Comparison of ENCODE assay signal across 8 cellular contexts in genomic region chr4:82293304-82293703, GRCh38.
DNase-seq lines count a peak whose midpoint lies in the region; ATAC-seq and TF ChIP-seq lines count a peak whose summit lies in the region.

No MANE protein-coding gene starts in this region.

- no peak overlapping the region for H3K9ac ChIP-seq in MM.1S (ENCODE audit: low read length)
- no peak overlapping the region for H3K9ac ChIP-seq in mesenchymal stem cell (ENCODE audit: low read length)

- no peak overlapping the region for H3K14ac ChIP-seq in mesenchymal stem cell (ENCODE audit: low read length in 2 of 2)

- H3K4ac ChIP-seq in mesenchymal stem cell (ENCODE audit: low read depth in 1 of 2, low read length in 2 of 2), result no peak overlapping the region

- no peak overlapping the region for H4K8ac ChIP-seq in mesenchymal stem cell (ENCODE audit: low read length)

- no peak for TF ChIP-seq CTCF in MM.1S (IDR thresholded peaks at IDR 0.05; ENCODE audit: low read length)
- TF ChIP-seq CTCF in gastroesophageal sphincter (IDR thresholded peaks at IDR 0.05), result no peak

- no peak overlapping the region for H3K23ac ChIP-seq in mesenchymal stem cell (ENCODE audit: low read length in 2 of 2)

- no peaks in the 10 kb centered on the region for H3K79me1 ChIP-seq in mesenchymal stem cell (replicated peaks; ENCODE audit: low read length, poor library complexity, severe bottlenecking)

- H3K79me2 ChIP-seq in MM.1S (ENCODE audit: low read length), result no peaks in the 10 kb centered on the region

- H3K9me3 ChIP-seq in MM.1S (replicated peaks; ENCODE audit: insufficient read depth, low read length) (no peaks in the 10 kb centered on the region), mesenchymal stem cell (ENCODE audit: control insufficient read depth, low read length) (no peaks in the 10 kb centered on the region), gastroesophageal sphincter (no peaks in the 10 kb centered on the region)

- H3K9me3 Mint-ChIP-seq in activated CD4-positive, alpha-beta T cell treated with anti-CD3 and anti-CD28 coated beads, Interleukin-2, amount 10 ng/mL, durations not matched to agents 7 days and 5 days, result no peaks in the 10 kb centered on the region
- H3K9me3 Mint-ChIP-seq in naive thymus-derived CD8-positive, alpha-beta T cell, result no peaks in the 10 kb centered on the region

- H3K18ac ChIP-seq in mesenchymal stem cell (ENCODE audit: low read depth in 1 of 2, low read length in 2 of 2), result no peak overlapping the region

- H3K27ac ChIP-seq in MM.1S (ENCODE audit: low read length) (no peak overlapping the region), mesenchymal stem cell (ENCODE audit: low read length, poor library complexity, severe bottlenecking) (no peak overlapping the region), gastroesophageal sphincter (no peak overlapping the region)

- H3K4me1 ChIP-seq in MM.1S (ENCODE audit: low read length) (peaks cover 8% of the 10 kb centered on the region; the same call in 1 of the 2 replicates), mesenchymal stem cell (ENCODE audit: control insufficient read depth, insufficient read depth, low read depth, low read length) (no peaks in the 10 kb centered on the region), gastroesophageal sphincter (no peaks in the 10 kb centered on the region)

- peaks cover 15% of the 10 kb centered on the region for H3K27me3 Mint-ChIP-seq in activated CD4-positive, alpha-beta T cell treated with anti-CD3 and anti-CD28 coated beads, Interleukin-2, amount 10 ng/mL, durations not matched to agents 7 days and 5 days
- H3K27me3 Mint-ChIP-seq in naive thymus-derived CD8-positive, alpha-beta T cell, result no peaks in the 10 kb centered on the region

- no peak overlapping the region for H2AK5ac ChIP-seq in mesenchymal stem cell (ENCODE audit: low read length, severe bottlenecking)

- WGBS in mesenchymal stem cell, result 67% methylated on average over 1 of the region's 2 CpGs
- WGBS in gastroesophageal sphincter (ENCODE audit: low coverage in 1 of 2), 2 donors, result 92% methylated on average over 2 of the region's 2 CpGs

- no peaks in the 10 kb centered on the region for H3K36me3 Mint-ChIP-seq in activated CD4-positive, alpha-beta T cell treated with anti-CD3 and anti-CD28 coated beads, Interleukin-2, amount 10 ng/mL, durations not matched to agents 7 days and 5 days (ENCODE audit: low read depth)
- H3K36me3 Mint-ChIP-seq in naive thymus-derived CD8-positive, alpha-beta T cell, result no peaks in the 10 kb centered on the region

- H2AFZ ChIP-seq in MM.1S (ENCODE audit: low read length) (no peak overlapping the region), mesenchymal stem cell (ENCODE audit: low read depth, low read length) (no peak overlapping the region)

- no peak for TF ChIP-seq EP300 in gastroesophageal sphincter (IDR thresholded peaks at IDR 0.05)

- no peak overlapping the region for H3K4me3 Mint-ChIP-seq in activated CD4-positive, alpha-beta T cell treated with anti-CD3 and anti-CD28 coated beads, Interleukin-2, amount 10 ng/mL, durations not matched to agents 7 days and 5 days
- peak overlapping the region in 7 of 10 donors; percentile 0 to 61 (median 31) for H3K4me3 Mint-ChIP-seq in naive thymus-derived CD8-positive, alpha-beta T cell

- no peak overlapping the region for H3K4me3 ChIP-seq in MM.1S (ENCODE audit: low read length)
- H3K4me3 ChIP-seq in mesenchymal stem cell (ENCODE audit: insufficient read depth in 1 of 2, low read depth in 1 of 2, low read length in 2 of 2), result no peak overlapping the region
- no peak overlapping the region for H3K4me3 ChIP-seq in gastroesophageal sphincter

- H3K4me2 ChIP-seq in MM.1S (ENCODE audit: low read depth, low read length), result no peak overlapping the region
- H3K4me2 ChIP-seq in mesenchymal stem cell (ENCODE audit: low read length, poor library complexity, severe bottlenecking), result no peak overlapping the region

- H3K4me1 Mint-ChIP-seq in activated CD4-positive, alpha-beta T cell treated with anti-CD3 and anti-CD28 coated beads, Interleukin-2, amount 10 ng/mL, durations not matched to agents 7 days and 5 days, result peaks cover 10% of the 10 kb centered on the region
- H3K4me1 Mint-ChIP-seq in naive thymus-derived CD8-positive, alpha-beta T cell, result peaks cover 2 to 29% (median 19%) of the 10 kb centered on the region in 4 donors

- H2BK120ac ChIP-seq in mesenchymal stem cell (ENCODE audit: low read depth, low read length), result no peak overlapping the region

- H3K27me3 ChIP-seq in MM.1S (replicated peaks; ENCODE audit: insufficient read depth, low read length) (peaks cover 77% of the 10 kb centered on the region), mesenchymal stem cell (ENCODE audit: control insufficient read depth in 1 of 2, insufficient read depth in 1 of 2, low read length in 2 of 2) (peaks cover 0 to 3% of the 10 kb centered on the region in 2 experiments), gastroesophageal sphincter (no peaks in the 10 kb centered on the region)

- H3K27ac Mint-ChIP-seq in activated CD4-positive, alpha-beta T cell treated with anti-CD3 and anti-CD28 coated beads, Interleukin-2, amount 10 ng/mL, durations not matched to agents 7 days and 5 days, result no peak overlapping the region
- H3K27ac Mint-ChIP-seq in naive thymus-derived CD8-positive, alpha-beta T cell, result peak overlapping the region in 1 of 10 donors; percentile 23

- no peak overlapping the region for H2BK5ac ChIP-seq in mesenchymal stem cell (ENCODE audit: low read depth, low read length, poor library complexity, severe bottlenecking)

- TF ChIP-seq POLR2A in gastroesophageal sphincter (IDR thresholded peaks at IDR 0.05), result no peak

- DNase-seq in activated CD4-positive, alpha-beta T cell treated with anti-CD3 and anti-CD28 coated beads, Interleukin-2, amount 10 ng/mL, durations not matched to agents 7 days and 5 days, result peak; percentile 55
- DNase-seq in activated CD4-positive, alpha-beta T cell treated with anti-CD3 and anti-CD28 coated beads, Interleukin-2, amount 50 U/mL, for 1 hour, result no peak
- DNase-seq in MM.1S (peak; percentile 89), mesenchymal stem cell (no peak), midbrain (lab: John Stamatoyannopoulos, UW) (no peak)
- peak in 6 of 10 donors; percentile 12 to 58 (median 46) for DNase-seq in naive thymus-derived CD8-positive, alpha-beta T cell

- H2BK15ac ChIP-seq in mesenchymal stem cell (ENCODE audit: low read depth, poor library complexity, severe bottlenecking), result no peak overlapping the region

- H3K36me3 ChIP-seq in MM.1S (replicated peaks; ENCODE audit: insufficient read depth, low read length) (no peaks in the 10 kb centered on the region), mesenchymal stem cell (ENCODE audit: control insufficient read depth in 1 of 2, insufficient read depth in 2 of 2, low read depth in 1 of 2, low read length in 2 of 2) (no peaks in the 10 kb centered on the region), gastroesophageal sphincter (no peaks in the 10 kb centered on the region)

- no peak overlapping the region for H4K91ac ChIP-seq in mesenchymal stem cell (ENCODE audit: low read length)

- CTCF ChIA-PET in activated CD4-positive, alpha-beta T cell treated with anti-CD3 and anti-CD28 coated beads, Interleukin-2, amount 10 ng/mL, durations not matched to agents 7 days and 5 days (lab: Charles Lee), result no interaction called here

- H4K20me1 ChIP-seq in MM.1S (ENCODE audit: insufficient read depth, low read length), result no peaks in the 10 kb centered on the region

- H2BK12ac ChIP-seq in mesenchymal stem cell (ENCODE audit: low read length in 2 of 2), result no peak overlapping the region

- no peaks in the 10 kb centered on the region for H3F3A ChIP-seq in MM.1S (ENCODE audit: insufficient read depth, low read length)

- peak; percentile 99 for ATAC-seq in HG02759 (IDR thresholded peaks at IDR 0.05; ENCODE audit: unreplicated experiment)
- peak; percentile 93 to 94 for ATAC-seq in naive thymus-derived CD8-positive, alpha-beta T cell
- no peak for ATAC-seq in gastroesophageal sphincter

- POLR2A ChIA-PET in activated CD4-positive, alpha-beta T cell treated with anti-CD3 and anti-CD28 coated beads, Interleukin-2, amount 10 ng/mL, durations not matched to agents 7 days and 5 days (lab: Charles Lee), result no interaction called here
- POLR2A ChIA-PET in naive thymus-derived CD8-positive, alpha-beta T cell (lab: Charles Lee), result no interaction called here

- no peaks in the 10 kb centered on the region for H3K9me2 ChIP-seq in MM.1S (replicated peaks; ENCODE audit: insufficient read depth, low read length)

Comparison
In these comparisons a context has a peak if more than half of its experiments do, and no peak if none do; other contexts are left out.
1. DNase-seq: peak in activated CD4-positive, alpha-beta T cell treated with anti-CD3 and anti-CD28 coated beads, Interleukin-2, amount 10 ng/mL, durations not matched to agents 7 days and 5 days (single experiment), MM.1S (single experiment) and naive thymus-derived CD8-positive, alpha-beta T cell (6 of 10); none in activated CD4-positive, alpha-beta T cell treated with anti-CD3 and anti-CD28 coated beads, Interleukin-2, amount 50 U/mL, for 1 hour (single experiment), mesenchymal stem cell (single experiment) and midbrain (single experiment).